1 cellular context compared by ENCODE assay signal in genomic region chr1:211675230-211676105, GRCh38.
TF ChIP-seq lines count a peak whose summit lies in the region.

Gene NEK2, minus strand, starts transcription at chr1:211675621. Its CDS starts 142 bp downstream, at chr1:211675479.

TF ChIP-seq in HepG2, 621 proteins besides CTCF, POLR2A, EP300 and RAD21 (continued from another document and continues in another):
- TF ChIP-seq ZNF850 (CRISPR knock-in tag; conservative IDR thresholded peaks at IDR 0.05) (no peak), ZNF629 (CRISPR knock-in tag; conservative IDR thresholded peaks at IDR 0.05) (0 out of 2 replicates have a peak, but pooled peaks have one; percentile 46), TAF1 (CRISPR knock-in tag; IDR thresholded peaks at IDR 0.05) (peak; percentile 61; the same call in 1 of the 2 replicates), CCDC6 (CRISPR knock-in tag; IDR thresholded peaks at IDR 0.05) (0 out of 2 replicates have a peak, but pooled peaks have one; percentile 51), ZNF546 (CRISPR knock-in tag; conservative IDR thresholded peaks at IDR 0.05) (no peak), ZNF280D (CRISPR knock-in tag; IDR thresholded peaks at IDR 0.05) (peak; percentile 94), HOXA3 (CRISPR knock-in tag; IDR thresholded peaks at IDR 0.05) (peak; percentile 95), CREM (IDR thresholded peaks at IDR 0.05) (peak; percentile 85), CREM (CRISPR knock-in tag; IDR thresholded peaks at IDR 0.05) (no peak), SETDB1 (CRISPR knock-in tag; IDR thresholded peaks at IDR 0.05; ENCODE audit: borderline replicate concordance) (no peak), DBP (CRISPR knock-in tag; IDR thresholded peaks at IDR 0.05; ENCODE audit: not compliant biosample characterization) (no peak), ZNF251 (CRISPR knock-in tag; IDR thresholded peaks at IDR 0.05) (no peak), ZNF362 (CRISPR knock-in tag; IDR thresholded peaks at IDR 0.05; ENCODE audit: borderline replicate concordance) (peak; percentile 61; the same call in 1 of the 2 replicates), TSC22D2 (CRISPR knock-in tag; IDR thresholded peaks at IDR 0.05; ENCODE audit: borderline replicate concordance) (peak; percentile 72; the same call in 1 of the 2 replicates), CEBPB (IDR thresholded peaks at IDR 0.05; ENCODE audit: borderline replicate concordance, low read depth, low read length) (no peak), ZMAT3 (CRISPR knock-in tag; conservative IDR thresholded peaks at IDR 0.05) (0 out of 2 replicates have a peak, but pooled peaks have one; percentile 54), AGO1 (IDR thresholded peaks at IDR 0.05; ENCODE audit: low read depth, low read length, poor library complexity, severe bottlenecking) (no peak), RBFOX2 (IDR thresholded peaks at IDR 0.05; ENCODE audit: low read depth, low read length) (peak; percentile 65), ZNF556 (CRISPR knock-in tag; IDR thresholded peaks at IDR 0.05; ENCODE audit: borderline replicate concordance) (0 out of 2 replicates have a peak, but pooled peaks have one; percentile 81), GFI1 (CRISPR knock-in tag; IDR thresholded peaks at IDR 0.05; ENCODE audit: borderline replicate concordance) (peak; percentile 17; the same call in 1 of the 2 replicates), SP5 (CRISPR knock-in tag; IDR thresholded peaks at IDR 0.05; ENCODE audit: borderline replicate concordance, low read depth) (peak; percentile 87), ATF2 (CRISPR knock-in tag; IDR thresholded peaks at IDR 0.05) (peak; percentile 94), ZSCAN31 (CRISPR knock-in tag; IDR thresholded peaks at IDR 0.05; ENCODE audit: low read depth) (no peak; the same call in 1 of the 2 replicates), PAF1 (CRISPR knock-in tag; IDR thresholded peaks at IDR 0.05) (no peak), ZNF431 (CRISPR knock-in tag; IDR thresholded peaks at IDR 0.05; ENCODE audit: borderline replicate concordance, low read depth) (peak; percentile 69; the same call in 1 of the 2 replicates), RNF2 (conservative IDR thresholded peaks at IDR 0.05; ENCODE audit: low read depth) (peak; percentile 51), MED1 (CRISPR knock-in tag; IDR thresholded peaks at IDR 0.05) (peak; percentile 92), DNMT3B (CRISPR knock-in tag; conservative IDR thresholded peaks at IDR 0.05) (no peak), SPEN (CRISPR knock-in tag; IDR thresholded peaks at IDR 0.05; ENCODE audit: low read depth) (peak; percentile 78; the same call in 1 of the 2 replicates), NR2F2 (IDR thresholded peaks at IDR 0.05; ENCODE audit: borderline replicate concordance, low read depth) (peak; percentile 85; the same call in 1 of the 2 replicates), ZNF230 (CRISPR knock-in tag; IDR thresholded peaks at IDR 0.05) (peak; percentile 84; the same call in 1 of the 2 replicates), ZBTB20 (CRISPR knock-in tag; IDR thresholded peaks at IDR 0.05; ENCODE audit: borderline replicate concordance, low read depth) (peak; percentile 96; the same call in 1 of the 2 replicates), RBM39 (IDR thresholded peaks at IDR 0.05; ENCODE audit: low read depth, low read length, poor library complexity, severe bottlenecking) (no peak), KLF12 (CRISPR knock-in tag; IDR thresholded peaks at IDR 0.05; ENCODE audit: borderline replicate concordance) (peak; percentile 97), ZNF318 (CRISPR knock-in tag; IDR thresholded peaks at IDR 0.05) (no peak), ATF7 (IDR thresholded peaks at IDR 0.05) (peak; percentile 58; the same call in 1 of the 2 replicates), ATF7 (CRISPR knock-in tag; IDR thresholded peaks at IDR 0.05) (peak; percentile 93), SALL1 (CRISPR knock-in tag; IDR thresholded peaks at IDR 0.05) (peak; percentile 89), KMT2B (CRISPR knock-in tag; IDR thresholded peaks at IDR 0.05) (peak; percentile 69), ZNF552 (CRISPR knock-in tag; IDR thresholded peaks at IDR 0.05; ENCODE audit: borderline replicate concordance) (0 out of 2 replicates have a peak, but pooled peaks have one; percentile 43), NAIF1 (CRISPR knock-in tag; IDR thresholded peaks at IDR 0.05; ENCODE audit: borderline replicate concordance) (peak; percentile 96)
- TF ChIP-seq, protein P1, sequence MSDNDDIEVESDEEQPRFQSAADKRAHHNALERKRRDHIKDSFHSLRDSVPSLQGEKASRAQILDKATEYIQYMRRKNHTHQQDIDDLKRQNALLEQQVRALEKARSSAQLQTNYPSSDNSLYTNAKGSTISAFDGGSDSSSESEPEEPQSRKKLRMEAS (IDR thresholded peaks at IDR 0.05) = peak; percentile 76; the same call in 1 of the 2 replicates
- TF ChIP-seq, protein P2, sequence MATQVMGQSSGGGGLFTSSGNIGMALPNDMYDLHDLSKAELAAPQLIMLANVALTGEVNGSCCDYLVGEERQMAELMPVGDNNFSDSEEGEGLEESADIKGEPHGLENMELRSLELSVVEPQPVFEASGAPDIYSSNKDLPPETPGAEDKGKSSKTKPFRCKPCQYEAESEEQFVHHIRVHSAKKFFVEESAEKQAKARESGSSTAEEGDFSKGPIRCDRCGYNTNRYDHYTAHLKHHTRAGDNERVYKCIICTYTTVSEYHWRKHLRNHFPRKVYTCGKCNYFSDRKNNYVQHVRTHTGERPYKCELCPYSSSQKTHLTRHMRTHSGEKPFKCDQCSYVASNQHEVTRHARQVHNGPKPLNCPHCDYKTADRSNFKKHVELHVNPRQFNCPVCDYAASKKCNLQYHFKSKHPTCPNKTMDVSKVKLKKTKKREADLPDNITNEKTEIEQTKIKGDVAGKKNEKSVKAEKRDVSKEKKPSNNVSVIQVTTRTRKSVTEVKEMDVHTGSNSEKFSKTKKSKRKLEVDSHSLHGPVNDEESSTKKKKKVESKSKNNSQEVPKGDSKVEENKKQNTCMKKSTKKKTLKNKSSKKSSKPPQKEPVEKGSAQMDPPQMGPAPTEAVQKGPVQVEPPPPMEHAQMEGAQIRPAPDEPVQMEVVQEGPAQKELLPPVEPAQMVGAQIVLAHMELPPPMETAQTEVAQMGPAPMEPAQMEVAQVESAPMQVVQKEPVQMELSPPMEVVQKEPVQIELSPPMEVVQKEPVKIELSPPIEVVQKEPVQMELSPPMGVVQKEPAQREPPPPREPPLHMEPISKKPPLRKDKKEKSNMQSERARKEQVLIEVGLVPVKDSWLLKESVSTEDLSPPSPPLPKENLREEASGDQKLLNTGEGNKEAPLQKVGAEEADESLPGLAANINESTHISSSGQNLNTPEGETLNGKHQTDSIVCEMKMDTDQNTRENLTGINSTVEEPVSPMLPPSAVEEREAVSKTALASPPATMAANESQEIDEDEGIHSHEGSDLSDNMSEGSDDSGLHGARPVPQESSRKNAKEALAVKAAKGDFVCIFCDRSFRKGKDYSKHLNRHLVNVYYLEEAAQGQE (IDR thresholded peaks at IDR 0.05; ENCODE audit: borderline replicate concordance in 1 of 2, low read depth in 1 of 2, low read length in 2 of 2) = peak in 1 of 2 experiments; percentile 40; a peak in 1 of 4 replicates
